In genomic region chr9:20570756-20571155, GRCh38 we compare ENCODE assay signal across 10 cellular contexts.
DNase-seq lines count a peak whose midpoint lies in the region; ATAC-seq lines count a peak whose summit lies in the region.
"Had no signal": no experiment of that assay in that cellular context is flagged by ENCODE, and none has a peak within 500 bp of the region (broad histone marks: within the 10 kb centered on the region; RNA-seq: fewer than 3 reads in every experiment).

No MANE protein-coding gene starts in this region.

- peak overlapping the region; percentile 63 for H3K27ac Mint-ChIP-seq in activated naive CD4-positive, alpha-beta T cell treated with anti-CD3 and anti-CD28 coated beads, Interleukin-2, amount 50 U/mL, for 24 hours
- no peak overlapping the region for H3K27ac Mint-ChIP-seq in stimulated activated naive CD8-positive, alpha-beta T cell treated with anti-CD3 and anti-CD28 coated beads, Interleukin-15, amount 100 ng/mL, for 72 hours

- no peaks in the 10 kb centered on the region for H3K27me3 Mint-ChIP-seq in activated naive CD4-positive, alpha-beta T cell treated with anti-CD3 and anti-CD28 coated beads, Interleukin-2, amount 50 U/mL, for 24 hours
- H3K27me3 Mint-ChIP-seq in stimulated activated naive CD8-positive, alpha-beta T cell treated with anti-CD3 and anti-CD28 coated beads, Interleukin-15, amount 100 ng/mL, for 72 hours, result no peaks in the 10 kb centered on the region
- H3K27me3 Mint-ChIP-seq: brain had no signal

- peak overlapping the region; percentile 11 for H3K4me3 Mint-ChIP-seq in activated naive CD4-positive, alpha-beta T cell treated with anti-CD3 and anti-CD28 coated beads, Interleukin-2, amount 50 U/mL, for 24 hours
- H3K4me3 Mint-ChIP-seq in stimulated activated naive CD8-positive, alpha-beta T cell treated with anti-CD3 and anti-CD28 coated beads, Interleukin-15, amount 100 ng/mL, for 72 hours, result peak overlapping the region in 1 of 2 donors; percentile 29
- H3K4me3 Mint-ChIP-seq: brain had no signal

- no peak for DNase-seq in activated naive CD4-positive, alpha-beta T cell (lab: John Stamatoyannopoulos, UW)
- DNase-seq in dedifferentiated amniotic fluid mesenchymal stem cell (ENCODE audit: extremely low spot score) (peak; percentile 44), KG1 (lab: John Stamatoyannopoulos, UW) (no peak), NOMO-1 treated with dmso at 0.1 percent for 144 hours (lab: John Stamatoyannopoulos, UW; ENCODE audit: unreplicated experiment) (no peak), NCI-H2107 treated with DMSO at 0.1 percent for 48 hours (lab: John Stamatoyannopoulos, UW; ENCODE audit: unreplicated experiment) (no peak)
- DNase-seq in stimulated activated naive CD8-positive, alpha-beta T cell treated with anti-CD3 and anti-CD28 coated beads, Interleukin-15, amount 100 ng/mL, for 72 hours, result no peak
- DNase-seq: NCI-H1417 had no signal

- peaks cover 5% of the 10 kb centered on the region for H3K9me3 Mint-ChIP-seq in activated naive CD4-positive, alpha-beta T cell treated with anti-CD3 and anti-CD28 coated beads, Interleukin-2, amount 50 U/mL, for 24 hours
- H3K9me3 Mint-ChIP-seq in stimulated activated naive CD8-positive, alpha-beta T cell treated with anti-CD3 and anti-CD28 coated beads, Interleukin-15, amount 100 ng/mL, for 72 hours, result no peaks in the 10 kb centered on the region

- H3K4me1 Mint-ChIP-seq in activated naive CD4-positive, alpha-beta T cell treated with anti-CD3 and anti-CD28 coated beads, Interleukin-2, amount 50 U/mL, for 24 hours, result peaks cover 86% of the 10 kb centered on the region
- H3K4me1 Mint-ChIP-seq in stimulated activated naive CD8-positive, alpha-beta T cell treated with anti-CD3 and anti-CD28 coated beads, Interleukin-15, amount 100 ng/mL, for 72 hours, result peaks cover 84% of the 10 kb centered on the region

- peak; percentile 64 for ATAC-seq in HG03354 (IDR thresholded peaks at IDR 0.05; ENCODE audit: poor library complexity, severe bottlenecking, unreplicated experiment)
- peak; percentile 79 for ATAC-seq in stimulated activated naive CD8-positive, alpha-beta T cell treated with anti-CD3 and anti-CD28 coated beads, Interleukin-15, amount 100 ng/mL, for 72 hours

- H3K36me3 Mint-ChIP-seq in activated naive CD4-positive, alpha-beta T cell treated with anti-CD3 and anti-CD28 coated beads, Interleukin-2, amount 50 U/mL, for 24 hours, result peaks cover 12% of the 10 kb centered on the region
